ENCODE assay signal across 9 cellular contexts in genomic region chr5:26519245-26519644, GRCh38.
"Had no signal": no experiment of that assay in that cellular context is flagged by ENCODE, and none has a peak within 500 bp of the region (broad histone marks: within the 10 kb centered on the region; RNA-seq: fewer than 3 reads in every experiment).

No MANE protein-coding gene starts in this region.

- H3K9ac ChIP-seq: GM23248, KMS-11 had no signal

- H3K4me2 ChIP-seq: KMS-11 had no signal

- H3K4me3 Mint-ChIP-seq: IgD-negative memory B cell had no signal

- H3K9me3 ChIP-seq: HAP-1 had no signal

- H3K27ac Mint-ChIP-seq: IgD-negative memory B cell had no signal

- FAIRE-seq: HTR-8/SVneo had no signal

- H3K27me3 Mint-ChIP-seq: IgD-negative memory B cell had no signal

- H3K27ac ChIP-seq: GM23248, KMS-11 had no signal

- H3K4me3 ChIP-seq: GM23248, HAP-1 had no signal

- H3K36me3 Mint-ChIP-seq: IgD-negative memory B cell had no signal

- H2AFZ ChIP-seq: GM23248 had no signal

- DNase-seq: GM23248, GOT3, H7, KBM-7 had no signal

- H3K4me1 ChIP-seq: HAP-1 had no signal

- H3K4me1 Mint-ChIP-seq: IgD-negative memory B cell had no signal

- ATAC-seq: HCT116 had no signal

- H3K36me3 ChIP-seq: HAP-1 had no signal
